Comparison of ENCODE assay signal across 26 cellular contexts in genomic region chr14:56208520-56208919, GRCh38.
"Had no signal": no experiment of that assay in that cellular context is flagged by ENCODE, and none has a peak within 500 bp of the region (broad histone marks: within the 10 kb centered on the region; RNA-seq: fewer than 3 reads in every experiment).

No MANE protein-coding gene starts in this region.

- H3K36me3 ChIP-seq: adrenal gland, MG63, Peyer's patch, SJCRH30 had no signal

- ATAC-seq: activated T-helper 17 cell treated with anti-CD3 and anti-CD28 coated beads, Interleukin-2, amount 50 U/mL, for 72 hours; SK-N-SH treated with all-trans-retinoic acid at 6 μM for 48 hours had no signal

- H3K9me3 ChIP-seq: adrenal gland, MG63, Peyer's patch, SJCRH30 had no signal

- H3K27me3 ChIP-seq: adrenal gland, MG63, Peyer's patch, SJCRH30 had no signal

- DNase-seq: activated CD4-positive, alpha-beta memory T cell treated with anti-CD3 and anti-CD28 coated beads, Interleukin-2, amount 10 ng/mL, durations not matched to agents 7 days and 5 days; activated CD4-positive, alpha-beta T cell treated with anti-CD3 and anti-CD28 coated beads, Interleukin-2, amount 10 ng/mL, durations not matched to agents 7 days and 5 days; activated CD4-positive, CD25-positive, alpha-beta regulatory T cell; activated gamma-delta T cell treated with Interleukin-2 at 50 U/mL for 16 hours; activated naive CD4-positive, alpha-beta T cell treated with anti-CD3 and anti-CD28 coated beads, Interleukin-2, amount 50 U/mL, for 16 hours; activated naive CD8-positive, alpha-beta T cell treated with anti-CD3 and anti-CD28 coated beads, Interleukin-2, amount 10 ng/mL, durations not matched to agents 7 days and 5 days; activated T-cell treated with anti-CD3 and anti-CD28 coated beads for 4 hours; activated T-cell treated with anti-CD3 and anti-CD28 coated beads, Interleukin-2, amount 50 U/mL, for 48 hours; adrenal gland; anterior cingulate cortex; cerebellar nuclear complex; KG1; MG63; NCI-H1105; NCI-H1436; NCI-H2081; NCI-H69; NK-92 treated with Interleukin-12 subunit alpha and Interleukin-12 subunit beta, amount 100 ng/mL, for 24 hours; Right ventricle myocardium superior; SJCRH30; SW 1271 had no signal

- H3K4me3 ChIP-seq: adrenal gland, MG63, Peyer's patch, SJCRH30 had no signal

- H3K4me1 ChIP-seq: SJCRH30 had no signal

- H3K27ac ChIP-seq: adrenal gland, RWPE1, SJCRH30, VCaP had no signal
